16 cellular contexts compared by ENCODE assay signal in the genomic region with DNA sequence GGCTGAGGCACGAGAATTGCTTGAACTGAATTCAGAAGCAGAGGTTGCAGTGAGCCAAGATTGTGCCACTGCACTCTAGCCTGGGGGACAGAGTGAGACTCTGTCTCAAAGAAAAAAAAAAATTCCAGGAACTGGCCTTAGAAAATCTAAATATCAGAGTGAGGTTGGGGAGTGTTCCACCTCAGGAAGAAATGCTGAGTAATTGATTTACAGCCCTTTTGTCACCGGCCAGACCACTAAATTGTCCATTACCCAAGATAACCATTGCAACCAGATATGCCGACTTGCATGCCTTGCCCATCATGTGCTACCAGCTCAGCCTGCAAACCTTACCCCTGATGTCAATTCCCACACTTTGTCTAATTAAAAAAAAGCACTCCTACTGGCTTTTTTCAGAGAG.
"Had no signal": no experiment of that assay in that cellular context is flagged by ENCODE, and none has a peak within 500 bp of the region (broad histone marks: within the 10 kb centered on the region; RNA-seq: fewer than 3 reads in every experiment).

No MANE protein-coding gene starts in this region.

- H3K4me3 Mint-ChIP-seq: activated CD4-positive, alpha-beta memory T cell treated with anti-CD3 and anti-CD28 coated beads for 36 hours; activated CD4-positive, alpha-beta T cell treated with anti-CD3 and anti-CD28 coated beads for 36 hours; immature natural killer cell had no signal

- H3K27ac ChIP-seq: body of pancreas had no signal

- ATAC-seq: activated CD4-positive, alpha-beta T cell treated with anti-CD3 and anti-CD28 coated beads for 36 hours; activated naive CD4-positive, alpha-beta T cell treated with anti-CD3 and anti-CD28 coated beads, Interleukin-2, amount 50 U/mL, for 72 hours; body of pancreas; esophagus mucosa; left cardiac atrium had no signal

- H3K27ac Mint-ChIP-seq: activated CD4-positive, alpha-beta memory T cell treated with anti-CD3 and anti-CD28 coated beads for 36 hours; activated CD4-positive, alpha-beta T cell treated with anti-CD3 and anti-CD28 coated beads for 36 hours; activated naive CD4-positive, alpha-beta T cell treated with anti-CD3 and anti-CD28 coated beads, Interleukin-2, amount 50 U/mL, for 72 hours; immature natural killer cell had no signal

- H3K4me3 ChIP-seq: body of pancreas had no signal

- H3K9me3 Mint-ChIP-seq: immature natural killer cell had no signal

- H3K9me3 ChIP-seq: body of pancreas had no signal

- H3K4me1 Mint-ChIP-seq: activated CD4-positive, alpha-beta T cell treated with anti-CD3 and anti-CD28 coated beads for 36 hours had no signal

- H3K27me3 ChIP-seq: body of pancreas had no signal

- H3K27me3 Mint-ChIP-seq: activated CD4-positive, alpha-beta memory T cell treated with anti-CD3 and anti-CD28 coated beads for 36 hours; activated CD4-positive, alpha-beta T cell treated with anti-CD3 and anti-CD28 coated beads for 36 hours had no signal

- DNase-seq: activated CD4-positive, alpha-beta memory T cell treated with anti-CD3 and anti-CD28 coated beads for 36 hours; activated CD4-positive, alpha-beta T cell treated with anti-CD3 and anti-CD28 coated beads for 36 hours; activated effector memory CD4-positive, alpha-beta T cell treated with anti-CD3 and anti-CD28 coated beads, Interleukin-2, amount 50 U/mL, for 16 hours; activated T-cell treated with anti-CD3 and anti-CD28 coated beads, Interleukin-2, amount 50 U/mL, for 48 hours; amniotic stem cell; body of pancreas; caudate nucleus; glutamatergic neuron; immature natural killer cell; left cardiac atrium; midbrain; retina; stimulated activated CD4-positive, alpha-beta T cell treated with anti-CD3 and anti-CD28 coated beads, Interleukin-12 subunit alpha, Interleukin-12 subunit beta, amount 100 ng/mL, for 4 hours; stimulated activated CD4-positive, alpha-beta T cell treated with anti-CD3 and anti-CD28 coated beads, Interleukin-2, amount 100 ng/mL, for 24 hours had no signal
